8 cellular contexts compared by ENCODE assay signal in the genomic region with DNA sequence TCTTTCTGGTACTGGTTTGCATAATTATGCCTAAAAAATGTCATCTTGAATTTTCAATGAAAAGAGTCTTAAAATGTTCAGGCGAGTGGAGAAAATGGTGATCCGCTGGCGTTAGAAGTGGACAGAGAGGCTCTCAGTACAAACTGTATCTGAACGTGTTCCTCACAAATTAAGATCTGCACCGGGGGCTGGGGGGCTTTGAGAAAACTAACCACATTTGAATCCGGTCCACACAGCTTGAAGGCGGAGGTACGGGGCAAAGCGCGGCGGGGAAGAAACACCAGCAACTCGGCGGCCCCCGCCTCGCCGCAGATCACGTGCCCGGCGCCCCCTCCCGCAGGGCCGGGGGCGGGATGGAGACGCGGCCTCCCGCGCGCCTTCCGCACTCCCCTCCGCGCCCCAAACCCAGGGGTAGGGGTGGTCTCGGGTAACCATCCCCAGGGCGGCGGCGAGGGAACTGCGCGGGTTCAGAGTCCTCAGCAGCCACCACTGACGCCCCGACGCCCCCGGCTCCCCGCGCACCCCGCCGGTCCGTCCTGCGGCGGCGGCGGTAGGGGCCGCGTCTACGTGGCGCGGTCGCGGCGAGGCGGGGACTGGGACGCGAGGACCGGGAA. TPM values are rescaled to one million over a fixed set of nuclear protein-coding genes. Genes with fewer than 3 reads are reported as not detected.
A peak's percentile ranks its signal among the peaks of the same experiment; 100 is the strongest.
DNase-seq lines count a peak whose midpoint lies in the region; ATAC-seq and TF ChIP-seq lines count a peak whose summit lies in the region.

No MANE protein-coding gene starts in this region.

- no peaks in the 10 kb centered on the region for H3K9me3 Mint-ChIP-seq in activated T-cell treated with anti-CD3 and anti-CD28 coated beads, Interleukin-2, amount 50 U/mL, for 24 hours
- H3K9me3 Mint-ChIP-seq in natural killer cell, result no peaks in the 10 kb centered on the region

- DNase-seq in H7, result peak; percentile 89
- DNase-seq in NCI-H2171 (lab: John Stamatoyannopoulos, UW), result peak; percentile 39
- DNase-seq in activated T-cell treated with anti-CD3 and anti-CD28 coated beads, Interleukin-2, amount 50 U/mL, for 24 hours, result no peak
- peak; percentile 24 for DNase-seq in fibroblast of gingiva (ENCODE audit: low read depth)
- DNase-seq in natural killer cell, result peak; percentile 62
- peak; percentile 75 for DNase-seq in testis
- DNase-seq in NCI-H1436 treated with DMSO at 0.1 percent for 48 hours (lab: John Stamatoyannopoulos, UW), result no peak

- TF ChIP-seq POLR2A in testis (IDR thresholded peaks at IDR 0.05), result no peak

- H3K36me3 ChIP-seq in ES-I3 (ENCODE audit: insufficient read depth, low read length), result no peaks in the 10 kb centered on the region
- peaks cover 1% of the 10 kb centered on the region for H3K36me3 ChIP-seq in H7 (replicated peaks; ENCODE audit: control insufficient read depth, insufficient read depth, low read length)
- no peaks in the 10 kb centered on the region for H3K36me3 ChIP-seq in testis (ENCODE audit: low read depth, missing control alignments)

- peak overlapping the region; percentile 92 for H3K4me3 Mint-ChIP-seq in activated T-cell treated with anti-CD3 and anti-CD28 coated beads, Interleukin-2, amount 50 U/mL, for 24 hours
- peak overlapping the region; percentile 95 for H3K4me3 Mint-ChIP-seq in natural killer cell

- H3K9me3 ChIP-seq in ES-I3 (ENCODE audit: control insufficient read depth, insufficient read depth, low read length) (no peaks in the 10 kb centered on the region), testis (no peaks in the 10 kb centered on the region)

- intact Hi-C loops in natural killer cell (cut with micrococcal nuclease), result loop anchor here (2.0 kb wide), 2 partner anchors 40 to 234 kb away; a partner anchor contains a TSS
- intact Hi-C loops in testis (cut with DNase I; ENCODE audit: low total_unique reads), result loop anchor here (10.0 kb wide), 1 partner anchor 232 kb away; a partner anchor contains a TSS

- peaks cover 44% of the 10 kb centered on the region for H3K36me3 Mint-ChIP-seq in activated T-cell treated with anti-CD3 and anti-CD28 coated beads, Interleukin-2, amount 50 U/mL, for 24 hours (ENCODE audit: low read depth)
- H3K36me3 Mint-ChIP-seq in natural killer cell, result peaks cover 7% of the 10 kb centered on the region

- 0 to 1% methylated on average over 11 to 37 of the region's 61 CpGs for WGBS in testis, 2 donors

- peaks cover 72% of the 10 kb centered on the region for H3K4me1 Mint-ChIP-seq in activated T-cell treated with anti-CD3 and anti-CD28 coated beads, Interleukin-2, amount 50 U/mL, for 24 hours (ENCODE audit: low read depth)
- peaks cover 38 to 39% of the 10 kb centered on the region in 2 donors for H3K4me1 Mint-ChIP-seq in natural killer cell

- peak overlapping the region; percentile 67 for H3K4me3 ChIP-seq in H7 (ENCODE audit: insufficient read depth, low read depth, low read length)
- H3K4me3 ChIP-seq in testis, result peak overlapping the region; percentile 83 to 94

- ATAC-seq in natural killer cell, result peak; percentile 13 to 34 (median 25)

- H3K27me3 ChIP-seq in H7 (ENCODE audit: control insufficient read depth, insufficient read depth, low read length) (no peaks in the 10 kb centered on the region), testis (no peaks in the 10 kb centered on the region)

- peak overlapping the region; percentile 91 for H3K27ac Mint-ChIP-seq in activated T-cell treated with anti-CD3 and anti-CD28 coated beads, Interleukin-2, amount 50 U/mL, for 24 hours
- H3K27ac Mint-ChIP-seq in natural killer cell, result peak overlapping the region; percentile 88

- TF ChIP-seq CTCF in natural killer cell (IDR thresholded peaks at IDR 0.05) (no peak), testis (IDR thresholded peaks at IDR 0.05) (no peak)

- H3K9ac ChIP-seq in ES-I3 (ENCODE audit: low read depth, low read length), result peak overlapping the region; percentile 82

- H3K27me3 Mint-ChIP-seq in activated T-cell treated with anti-CD3 and anti-CD28 coated beads, Interleukin-2, amount 50 U/mL, for 24 hours, result no peaks in the 10 kb centered on the region
- H3K27me3 Mint-ChIP-seq in natural killer cell (ENCODE audit: low read depth in 2 of 2), result no peaks in the 10 kb centered on the region

- H3K27ac ChIP-seq in testis, result peak overlapping the region; percentile 96 to 99

- H3K4me1 ChIP-seq in ES-I3 (ENCODE audit: insufficient read depth, low read length) (peaks cover 13% of the 10 kb centered on the region; the same call in 1 of the 2 replicates), testis (peaks cover 16% of the 10 kb centered on the region)

RNA-seq across cellular contexts. Expression of a gene that starts 0.5 kb away (rescaled TPM):
- 10.8 and 11.8 TPM in 2 replicates for total RNA-seq in H7 (2014; rRNA removed; shearing (Covaris generic))
- 10 to 100 TPM; 32.9 to 58.8 (median 57.1) TPM for total RNA-seq in natural killer cell
- total RNA-seq in testis, result 100 to 1,000 TPM; 109 to 141 TPM
- 56.0 TPM for polyA plus RNA-seq in testis (ENCODE audit: insufficient read depth, low read depth, low replicate concordance)

Comparison
In these comparisons a context has a peak if more than half of its experiments do, and no peak if none do; other contexts are left out.
1. DNase-seq: peak in H7 (single experiment), NCI-H2171 (single experiment), fibroblast of gingiva (single experiment), natural killer cell (single experiment) and testis (single experiment); none in activated T-cell treated with anti-CD3 and anti-CD28 coated beads, Interleukin-2, amount 50 U/mL, for 24 hours (single experiment) and NCI-H1436 treated with DMSO at 0.1 percent for 48 hours (single experiment).